In genomic region chr17:74212913-74213791, GRCh38 we compare ENCODE assay signal across 8 cellular contexts. TPM values are rescaled to one million over a fixed set of nuclear protein-coding genes. Genes with fewer than 3 reads are reported as not detected.
A peak's percentile ranks its signal among the peaks of the same experiment; 100 is the strongest.
DNase-seq lines count a peak whose midpoint lies in the region; ATAC-seq and TF ChIP-seq lines count a peak whose summit lies in the region.

Gene TTYH2 (plus strand): TSS chr17:74213571. CDS start chr17:74213588, 17 bp downstream.

- peaks cover 14% of the 10 kb centered on the region; the same call in 1 of the 2 replicates for H4K20me1 ChIP-seq in SU-DHL-6 (ENCODE audit: low read depth, low read length)

- POLR2A ChIA-PET in activated naive CD8-positive, alpha-beta T cell treated with anti-CD3 and anti-CD28 coated beads, Interleukin-2, amount 10 ng/mL, durations not matched to agents 7 days and 5 days (lab: Charles Lee) = interaction anchor here (0.6 to 1.8 kb wide), 3 partner anchors 9 to 76 kb away, joined by 3 to 11 read pairs (median 7); partner anchors contain the start of gene RPL38

- H3K27ac ChIP-seq in SU-DHL-6 (ENCODE audit: low read depth, low read length) (no peak within 1 kb of the TSS), cardiac muscle cell (no peak within 1 kb of the TSS), trophoblast cell (ENCODE audit: low read depth, low read length) (peak within 1 kb of the TSS; percentile 96), upper lobe of left lung (peak within 1 kb of the TSS; percentile 68 to 83 (median 80))

- H3K9ac ChIP-seq in SU-DHL-6 (ENCODE audit: low read length) (no peak within 1 kb of the TSS), trophoblast cell (ENCODE audit: low read length) (no peak within 1 kb of the TSS)

- H3K18ac ChIP-seq in trophoblast cell (ENCODE audit: low read length) = peak within 1 kb of the TSS; percentile 85

- H3K9me3 ChIP-seq in SU-DHL-6 (ENCODE audit: insufficient read depth, low read length) (no peaks in the 10 kb centered on the region), cardiac muscle cell (ENCODE audit: low read depth) (no peaks in the 10 kb centered on the region), trophoblast cell (ENCODE audit: insufficient read depth, low read depth, low read length) (no peaks in the 10 kb centered on the region), upper lobe of left lung (no peaks in the 10 kb centered on the region)

- H3K79me2 ChIP-seq in SU-DHL-6 (ENCODE audit: insufficient read depth, low read length) (no peaks in the 10 kb centered on the region), trophoblast cell (ENCODE audit: control insufficient read depth, insufficient read depth, low read length, poor library complexity) (peaks cover 3% of the 10 kb centered on the region)

- H3F3A ChIP-seq in SU-DHL-6 (ENCODE audit: insufficient read depth) = peaks cover 31% of the 10 kb centered on the region

- no peak for TF ChIP-seq POLR2A in NB4 (IDR thresholded peaks at IDR 0.05; ENCODE audit: extremely low read depth, insufficient read length)
- TF ChIP-seq POLR2A in upper lobe of left lung (IDR thresholded peaks at IDR 0.05) = peak in 2 of 4 donors; percentile 48 to 71

- peak within 1 kb of the TSS; percentile 85 for H3K4me3 Mint-ChIP-seq in activated naive CD8-positive, alpha-beta T cell treated with anti-CD3 and anti-CD28 coated beads, Interleukin-2, amount 10 ng/mL, durations not matched to agents 7 days and 5 days

- H3K4me3 ChIP-seq in GM08714 (ENCODE audit: low read length) = peak within 1 kb of the TSS; percentile 48
- H3K4me3 ChIP-seq in HFF-Myc (replicated peaks; ENCODE audit: low read depth, low read length) = peak within 1 kb of the TSS; percentile 61
- peak within 1 kb of the TSS; percentile 42 for H3K4me3 ChIP-seq in NB4 (ENCODE audit: low read depth, low read length)
- H3K4me3 ChIP-seq in SU-DHL-6 (ENCODE audit: insufficient read depth, low read length, poor library complexity, severe bottlenecking) = peak within 1 kb of the TSS; percentile 15
- peak within 1 kb of the TSS; percentile 41 for H3K4me3 ChIP-seq in cardiac muscle cell
- peak within 1 kb of the TSS; percentile 67 for H3K4me3 ChIP-seq in trophoblast cell (ENCODE audit: low read depth, low read length)
- H3K4me3 ChIP-seq in upper lobe of left lung = peak within 1 kb of the TSS; percentile 52 to 61 (median 58)

- H3K36me3 Mint-ChIP-seq in activated naive CD8-positive, alpha-beta T cell treated with anti-CD3 and anti-CD28 coated beads, Interleukin-2, amount 10 ng/mL, durations not matched to agents 7 days and 5 days = peaks cover 9% of the 10 kb centered on the region

- peak within 1 kb of the TSS; percentile 20 for H4K12ac ChIP-seq in trophoblast cell (ENCODE audit: low read depth, low read length)

- H3K79me1 ChIP-seq in trophoblast cell (ENCODE audit: low read length) = peaks cover 28% of the 10 kb centered on the region

- H3K27me3 ChIP-seq in SU-DHL-6 (ENCODE audit: low read length) (no peaks in the 10 kb centered on the region), cardiac muscle cell (no peaks in the 10 kb centered on the region), trophoblast cell (ENCODE audit: insufficient read depth, low read length) (no peaks in the 10 kb centered on the region), upper lobe of left lung (no peaks in the 10 kb centered on the region)

- H3K23ac ChIP-seq in trophoblast cell (ENCODE audit: low read length) = no peak within 1 kb of the TSS

- no peaks in the 10 kb centered on the region for H3K9me3 Mint-ChIP-seq in activated naive CD8-positive, alpha-beta T cell treated with anti-CD3 and anti-CD28 coated beads, Interleukin-2, amount 10 ng/mL, durations not matched to agents 7 days and 5 days

- no peak for TF ChIP-seq EP300 in upper lobe of left lung (IDR thresholded peaks at IDR 0.05)

- H3K27ac Mint-ChIP-seq in activated naive CD8-positive, alpha-beta T cell treated with anti-CD3 and anti-CD28 coated beads, Interleukin-2, amount 10 ng/mL, durations not matched to agents 7 days and 5 days = peak within 1 kb of the TSS; percentile 78

- H2AK5ac ChIP-seq in trophoblast cell (ENCODE audit: low read length) = peak within 1 kb of the TSS; percentile 40

- peak within 1 kb of the TSS; percentile 59 for H4K8ac ChIP-seq in trophoblast cell (ENCODE audit: low read depth, low read length)

- WGBS in trophoblast cell (ENCODE audit: extremely low coverage, insufficient coverage, insufficient read length) = no CpG with 5 or more reads among the region's 62 CpGs
- WGBS in upper lobe of left lung, 2 donors = 0 to 1% methylated on average over 30 of the region's 62 CpGs

- DNase-seq in HFF-Myc (ENCODE audit: extremely low read depth, low read depth) (peak; percentile 71), NB4 (ENCODE audit: low read depth) (peak; percentile 85), cardiac muscle cell (ENCODE audit: low read depth in 1 of 2, low spot score in 1 of 2) (peak; percentile 90 to 93), trophoblast cell (peak; percentile 53 to 65), upper lobe of left lung (peak; percentile 92 to 96)
- peak; percentile 75 for DNase-seq in activated naive CD8-positive, alpha-beta T cell treated with anti-CD3 and anti-CD28 coated beads, Interleukin-2, amount 10 ng/mL, durations not matched to agents 7 days and 5 days

- H3K4me1 Mint-ChIP-seq in activated naive CD8-positive, alpha-beta T cell treated with anti-CD3 and anti-CD28 coated beads, Interleukin-2, amount 10 ng/mL, durations not matched to agents 7 days and 5 days = peaks cover 40% of the 10 kb centered on the region

- H3K4me2 ChIP-seq in SU-DHL-6 (ENCODE audit: low read depth, low read length, poor library complexity, severe bottlenecking) (peak within 1 kb of the TSS; percentile 45), trophoblast cell (ENCODE audit: low read length) (peak within 1 kb of the TSS; percentile 76)

- peak within 1 kb of the TSS; percentile 86 for H2BK5ac ChIP-seq in trophoblast cell (ENCODE audit: low read depth, low read length, poor library complexity)

- peak; percentile 75 for ATAC-seq in activated naive CD8-positive, alpha-beta T cell treated with anti-CD3 and anti-CD28 coated beads, Interleukin-2, amount 10 ng/mL, durations not matched to agents 7 days and 5 days (ENCODE audit: low read depth)
- peak; percentile 92 to 95 for ATAC-seq in upper lobe of left lung (ENCODE audit: low FRiP score in 2 of 2)

- TF ChIP-seq CTCF in HFF-Myc (IDR thresholded peaks at IDR 0.05; ENCODE audit: low read depth, low read length, missing control alignments) (peak; percentile 21), NB4 (IDR thresholded peaks at IDR 0.05; ENCODE audit: low read depth, low read length) (peak; percentile 26), SU-DHL-6 (IDR thresholded peaks at IDR 0.05; ENCODE audit: insufficient read depth, low read length, poor library complexity, severe bottlenecking) (no peak), cardiac muscle cell (IDR thresholded peaks at IDR 0.05; ENCODE audit: low read depth, low read length) (peak; percentile 47), upper lobe of left lung (IDR thresholded peaks at IDR 0.05) (peak in 4 of 6 experiments; percentile 25 to 36 (median 29))

- H3K4me1 ChIP-seq in cardiac muscle cell (ENCODE audit: low read depth) = peaks cover 17% of the 10 kb centered on the region
- peaks cover 32 to 39% of the 10 kb centered on the region in 2 experiments for H3K4me1 ChIP-seq in trophoblast cell (ENCODE audit: control insufficient read depth in 1 of 2, insufficient read depth in 2 of 2, low read length in 2 of 2)
- H3K4me1 ChIP-seq in upper lobe of left lung = peaks cover 34 to 48% (median 39%) of the 10 kb centered on the region in 4 donors

- H3K36me3 ChIP-seq in SU-DHL-6 (ENCODE audit: low read length) (peaks cover 4% of the 10 kb centered on the region; the same call in 1 of the 2 replicates), cardiac muscle cell (peaks cover 10% of the 10 kb centered on the region), trophoblast cell (ENCODE audit: control insufficient read depth in 1 of 2, insufficient read depth in 2 of 2, low read length in 2 of 2) (peaks cover 10 to 20% of the 10 kb centered on the region in 2 experiments), upper lobe of left lung (peaks cover 0 to 23% (median 15%) of the 10 kb centered on the region in 4 donors)

- no peak within 1 kb of the TSS for H2AFZ ChIP-seq in SU-DHL-6 (ENCODE audit: low read depth, low read length, severe bottlenecking)
- H2AFZ ChIP-seq in trophoblast cell (ENCODE audit: insufficient read depth, low read length, poor library complexity) = peak within 1 kb of the TSS; percentile 56

- H3K4ac ChIP-seq in trophoblast cell (ENCODE audit: low read depth, low read length) = peak within 1 kb of the TSS; percentile 48

- H3K9me2 ChIP-seq in SU-DHL-6 (replicated peaks; ENCODE audit: insufficient read depth, low read length) = no peaks in the 10 kb centered on the region

- H2BK120ac ChIP-seq in trophoblast cell (ENCODE audit: insufficient read depth, low read length, poor library complexity) = peak within 1 kb of the TSS; percentile 60

- H3K27me3 Mint-ChIP-seq in activated naive CD8-positive, alpha-beta T cell treated with anti-CD3 and anti-CD28 coated beads, Interleukin-2, amount 10 ng/mL, durations not matched to agents 7 days and 5 days = no peaks in the 10 kb centered on the region

- peak within 1 kb of the TSS; percentile 74 for H3K14ac ChIP-seq in trophoblast cell (ENCODE audit: low read length)

- H4K91ac ChIP-seq in trophoblast cell (ENCODE audit: low read depth, low read length) = peak within 1 kb of the TSS; percentile 91

- peak within 1 kb of the TSS; percentile 77 for H2BK12ac ChIP-seq in trophoblast cell (ENCODE audit: low read length)

RNA-seq across cellular contexts. Expression of gene TTYH2, which starts in this region (rescaled TPM):
- total RNA-seq in activated naive CD8-positive, alpha-beta T cell treated with anti-CD3 and anti-CD28 coated beads, Interleukin-2, amount 10 ng/mL, durations not matched to agents 7 days and 5 days = 10 to 100 TPM; 10.9 to 11.2 TPM
- total RNA-seq in cardiac muscle cell (5.7 and 7.9 TPM in 2 replicates), upper lobe of left lung (10 to 100 TPM in 1 of 6 donors, 1 to 10 TPM in 5; 2.4 to 10.5 (median 8.0) TPM)
- 7.3 and 7.8 TPM in 2 replicates for polyA plus RNA-seq in cardiac muscle cell
- 2.8 and 3.0 TPM in 2 replicates for polyA plus RNA-seq in trophoblast cell (2013)

Comparison
In these comparisons a context has a peak if more than half of its experiments do, and no peak if none do; other contexts are left out.
1. H3K4me3 ChIP-seq: peak in every context shown above with its lines; median percentile 67 in trophoblast cell; 61 in HFF-Myc; 58 in upper lobe of left lung; 48 in GM08714; 42 in NB4; 41 in cardiac muscle cell; 15 in SU-DHL-6.
2. H3K27ac ChIP-seq: peak in trophoblast cell (single experiment) and upper lobe of left lung (4 of 4); none in SU-DHL-6 (single experiment) and cardiac muscle cell (single experiment).
3. Peak in every context shown above with its lines, with median percentiles within 50 percentile points of each other: DNase-seq.